In genomic region chr6:107489636-107490567, GRCh38 we compare ENCODE assay signal across 8 cellular contexts. TPM values are rescaled to one million over a fixed set of nuclear protein-coding genes. Genes with fewer than 3 reads are reported as not detected.
DNase-seq lines count a peak whose midpoint lies in the region; ATAC-seq, FAIRE-seq and TF ChIP-seq lines count a peak whose summit lies in the region.

Gene SOBP (plus strand): TSS chr6:107490117. CDS start chr6:107490617, 500 bp downstream.

- CTCF ChIA-PET in HepG2 (lab: Yijun Ruan, JAX; ENCODE audit: low intra/inter-chr PET ratio, low total read pairs): no interaction called here

- H3K9ac ChIP-seq in BLaER1: no peak within 1 kb of the TSS
- peak within 1 kb of the TSS; percentile 83 for H3K9ac ChIP-seq in HepG2 (ENCODE audit: insufficient read depth, low read depth, low read length)

- intact Hi-C loops in HepG2 (cut with micrococcal nuclease; ENCODE audit: unreplicated experiment): loop anchor here (1.0 to 10.0 kb wide), 2 partner anchors 31 to 175 kb away; partner anchors contain the start of gene PDSS2

- no peak for FAIRE-seq in HepG2 (lab: Jason Lieb, UNC)

- BruUV-seq in HepG2 (replicated peaks; lab: Mats Ljungman, UMichigan): no TSS peak

- peaks cover 40% of the 10 kb centered on the region for H3K79me2 ChIP-seq in HepG2 (ENCODE audit: insufficient read depth, low read length)

- no peak within 1 kb of the TSS for H3K27ac ChIP-seq in BLaER1
- peak within 1 kb of the TSS; percentile 76 for H3K27ac ChIP-seq in HepG2 (ENCODE audit: extremely low read length, insufficient read depth, low read length)

- no peaks in the 10 kb centered on the region for H3K36me3 ChIP-seq in BLaER1
- H3K36me3 ChIP-seq in HepG2 (replicated peaks in 1 of 2; ENCODE audit: control insufficient read depth in 1 of 2, insufficient read depth in 2 of 2, low read length in 2 of 2): no peaks in the 10 kb centered on the region

- DNase-seq in NCI-H146 (lab: John Stamatoyannopoulos, UW): peak; percentile 89
- peak; percentile 49 for DNase-seq in activated CD4-positive, CD25-positive, alpha-beta regulatory T cell treated with anti-CD3 and anti-CD28 coated beads, Interleukin-2, amount 50 U/mL, for 72 hours
- peak; percentile 46 for DNase-seq in dermis blood vessel endothelial cell
- peak; percentile 44 for DNase-seq in HepG2 (ENCODE audit: low spot score)
- peak; percentile 25 for DNase-seq in stimulated activated CD4-positive, alpha-beta T cell treated with anti-CD3 and anti-CD28 coated beads, Interleukin-4, amount 100 ng/mL, for 24 hours

- H3K9me3 ChIP-seq in BLaER1 (no peaks in the 10 kb centered on the region), HepG2 (ENCODE audit: low read length) (no peaks in the 10 kb centered on the region)

- H3K27me3 ChIP-seq in BLaER1 (peaks cover 95% of the 10 kb centered on the region), HepG2 (ENCODE audit: control insufficient read depth in 1 of 2, insufficient read depth in 2 of 2, low read length in 2 of 2) (no peaks in the 10 kb centered on the region; a peak in 2 of 5 replicates)

- H2AFZ ChIP-seq in HepG2 (ENCODE audit: low read length): no peak within 1 kb of the TSS

- peak; percentile 51 for ATAC-seq in GM19372 (IDR thresholded peaks at IDR 0.05; ENCODE audit: low read depth, unreplicated experiment)
- ATAC-seq in HepG2: peak; percentile 36
- no peak for ATAC-seq in HG03097 (IDR thresholded peaks at IDR 0.05; ENCODE audit: low FRiP score, unreplicated experiment)

- 0% methylated on average over 24 of the region's 131 CpGs for WGBS in HepG2 (ENCODE audit: low lambda C conversion rate)

- H3K4me1 ChIP-seq in BLaER1 (peaks cover 25% of the 10 kb centered on the region), HepG2 (ENCODE audit: insufficient read depth, low read length) (peaks cover 35% of the 10 kb centered on the region)

- TF ChIP-seq EP300 in HepG2 (IDR thresholded peaks at IDR 0.05; ENCODE audit: low read depth in 2 of 2, low read length in 2 of 2) (no peak), HepG2 (CRISPR knock-in tag; IDR thresholded peaks at IDR 0.05; ENCODE audit: borderline replicate concordance) (no peak)

- H3K4me2 ChIP-seq in BLaER1: peak within 1 kb of the TSS; percentile 92
- H3K4me2 ChIP-seq in HepG2 (ENCODE audit: low read depth, low read length): peak within 1 kb of the TSS; percentile 97

- POLR2A ChIA-PET in HepG2 (lab: Yijun Ruan, JAX): interaction anchor here (1.1 to 4.9 kb wide), 5 partner anchors 31 to 374 kb away, joined by 4 to 50 read pairs (median 10); partner anchors contain the start of genes BEND3 and PDSS2

- no peak for TF ChIP-seq CTCF in HepG2 (CRISPR knock-in tag; IDR thresholded peaks at IDR 0.05)

- peaks cover 55% of the 10 kb centered on the region for H4K20me1 ChIP-seq in BLaER1
- H4K20me1 ChIP-seq in HepG2 (ENCODE audit: insufficient read depth, low read length): no peaks in the 10 kb centered on the region

- 0 out of 2 replicates have a peak, but pooled peaks have one; percentile 32 for TF ChIP-seq RAD21 in HepG2 (CRISPR knock-in tag; IDR thresholded peaks at IDR 0.05)

- H3K4me3 ChIP-seq in BLaER1 (peak within 1 kb of the TSS; percentile 72), HepG2 (replicated peaks in 1 of 3; ENCODE audit: insufficient read depth in 1 of 3, low read depth in 2 of 3, low read length in 3 of 3) (peak within 1 kb of the TSS; percentile 94 to 98 (median 96))

- TF ChIP-seq POLR2A in HepG2 (IDR thresholded peaks at IDR 0.05; ENCODE audit: insufficient read depth in 1 of 2, low read depth in 2 of 2, low read length in 2 of 2): peak in 1 of 2 experiments; percentile 60; a peak in 2 of 4 replicates

- in situ Hi-C loops in HepG2 (cut with HindIII; ENCODE audit: extremely low pct_ligation_motif_present, low pct_unique_long_range_greater_than_20kb): no loop called here

TF ChIP-seq in HepG2, 621 proteins besides CTCF, POLR2A, EP300 and RAD21 (continues in another document):
- TF ChIP-seq ZNF367 (CRISPR knock-in tag; IDR thresholded peaks at IDR 0.05; ENCODE audit: borderline replicate concordance) (no peak), MYPOP (CRISPR knock-in tag; IDR thresholded peaks at IDR 0.05) (0 out of 2 replicates have a peak, but pooled peaks have one; percentile 21), STAG1 (CRISPR knock-in tag; IDR thresholded peaks at IDR 0.05) (peak; percentile 3; the same call in 1 of the 2 replicates), SALL1 (CRISPR knock-in tag; IDR thresholded peaks at IDR 0.05) (peak; percentile 27; the same call in 1 of the 2 replicates), CHCHD3 (CRISPR knock-in tag; IDR thresholded peaks at IDR 0.05) (0 out of 2 replicates have a peak, but pooled peaks have one; percentile 34), PRMT3 (CRISPR knock-in tag; IDR thresholded peaks at IDR 0.05; ENCODE audit: borderline replicate concordance, low read depth) (0 out of 2 replicates have a peak, but pooled peaks have one; percentile 4), ESRRA (CRISPR knock-in tag; IDR thresholded peaks at IDR 0.05; ENCODE audit: low read depth) (0 out of 2 replicates have a peak, but pooled peaks have one; percentile 15), FOXO4 (CRISPR knock-in tag; conservative IDR thresholded peaks at IDR 0.05) (0 out of 2 replicates have a peak, but pooled peaks have one; percentile 27), SAP130 (CRISPR knock-in tag; IDR thresholded peaks at IDR 0.05; ENCODE audit: low read depth) (0 out of 2 replicates have a peak, but pooled peaks have one; percentile 9), MAX (IDR thresholded peaks at IDR 0.05) (peak; percentile 61; the same call in 1 of the 2 replicates), ZNF253 (CRISPR knock-in tag; IDR thresholded peaks at IDR 0.05; ENCODE audit: borderline replicate concordance) (no peak), SIN3B (IDR thresholded peaks at IDR 0.05; ENCODE audit: low read length) (no peak)

RNA-seq across cellular contexts. Expression of gene SOBP, which starts in this region (rescaled TPM):
- 0.42 and 1.0 TPM in 2 replicates for total RNA-seq in dermis blood vessel endothelial cell
- 5.0 and 6.9 TPM in 2 replicates for total RNA-seq in HepG2 (2016; rRNA removed; fragmentation: Illumina TruSeq; extraction: Trizol)
- total RNA-seq in HepG2 (2016; cell fraction: cytosol; rRNA removed; fragmentation: Illumina TruSeq; extraction: Trizol; ENCODE audit: low read depth): 16.8 and 17.1 TPM in 2 replicates
- total RNA-seq in HepG2 (2016; cell fraction: insoluble cytoplasmic fraction; rRNA removed; fragmentation: Illumina TruSeq; extraction: Trizol): 4.6 and 7.3 TPM in 2 replicates
- total RNA-seq in HepG2 (2016; cell fraction: membrane; rRNA removed; fragmentation: Illumina TruSeq; extraction: Trizol): 9.6 and 9.9 TPM in 2 replicates
- total RNA-seq in HepG2 (2016; cell fraction: nucleus; rRNA removed; fragmentation: Illumina TruSeq; extraction: Trizol): 20.2 and 20.8 TPM in 2 replicates
- 1.2 and 1.5 TPM in 2 replicates for polyA plus RNA-seq in HepG2 (2011; rRNA removed)
- polyA plus RNA-seq in HepG2 (2011; cell fraction: cytosol; rRNA removed): 0.68 and 0.69 TPM in 2 replicates
- 2.6 and 4.7 TPM in 2 replicates for polyA plus RNA-seq in HepG2 (2011; cell fraction: nucleus; rRNA removed)
- polyA plus RNA-seq in HepG2 (2012): 7.5 and 8.9 TPM in 2 replicates
- 3.7 and 4.0 TPM in 2 replicates for polyA plus RNA-seq in HepG2 (2016; cell fraction: cytosol; fragmentation: Illumina TruSeq; extraction: Trizol; ENCODE audit: low read depth)
- 7.3 and 10.4 TPM in 2 replicates for polyA plus RNA-seq in HepG2 (2016; cell fraction: insoluble cytoplasmic fraction; fragmentation: Illumina TruSeq; extraction: Trizol; ENCODE audit: low read depth)
- 7.3 and 8.1 TPM in 2 replicates for polyA plus RNA-seq in HepG2 (2016; cell fraction: membrane; fragmentation: Illumina TruSeq; extraction: Trizol; ENCODE audit: low read depth)
- 11.6 and 12.0 TPM in 2 replicates for polyA plus RNA-seq in HepG2 (2016; cell fraction: nucleus; fragmentation: Illumina TruSeq; extraction: Trizol; ENCODE audit: insufficient read depth, low read depth)
- 0.12 and 2.0 TPM in 2 replicates for polyA minus RNA-seq in HepG2 (2011; rRNA and poly(A)+ RNA removed; ENCODE audit: low replicate concordance)
- 2.5 and 3.5 TPM in 2 replicates for polyA minus RNA-seq in HepG2 (2011; cell fraction: cytosol; rRNA and poly(A)+ RNA removed)
- polyA minus RNA-seq in HepG2 (2011; cell fraction: nucleus; rRNA and poly(A)+ RNA removed): 17.2 and 22.7 TPM in 2 replicates

Comparison
In these comparisons a context has a peak if more than half of its experiments do, and no peak if none do; other contexts are left out.
1. DNase-seq: peak in every context shown above with its lines; median percentile 89 in NCI-H146; 49 in activated CD4-positive, CD25-positive, alpha-beta regulatory T cell treated with anti-CD3 and anti-CD28 coated beads, Interleukin-2, amount 50 U/mL, for 72 hours; 46 in dermis blood vessel endothelial cell; 44 in HepG2; 25 in stimulated activated CD4-positive, alpha-beta T cell treated with anti-CD3 and anti-CD28 coated beads, Interleukin-4, amount 100 ng/mL, for 24 hours.